15 cellular contexts compared by ENCODE assay signal in genomic region chr9:134863941-134864820, GRCh38. TPM values are rescaled to one million over a fixed set of nuclear protein-coding genes. Genes with fewer than 3 reads are reported as not detected.
DNase-seq lines count a peak whose midpoint lies in the region; ATAC-seq lines count a peak whose summit lies in the region.
"Had no signal": no experiment of that assay in that cellular context is flagged by ENCODE, and none has a peak within 500 bp of the region (broad histone marks: within the 10 kb centered on the region; RNA-seq: fewer than 3 reads in every experiment).

No MANE protein-coding gene starts in this region.

- H3K4me1 Mint-ChIP-seq in CD4-positive, alpha-beta memory T cell = no peaks in the 10 kb centered on the region

- intact Hi-C loops in left cardiac atrium (cut with DNase I) = no loop called here
- intact Hi-C loops in sciatic nerve (cut with DNase I) = no loop called here
- intact Hi-C loops in CD4-positive, alpha-beta memory T cell (cut with micrococcal nuclease) = no loop called here

- H3K36me3 Mint-ChIP-seq in CD4-positive, alpha-beta memory T cell = no peaks in the 10 kb centered on the region

- CTCF ChIA-PET in CD4-positive, alpha-beta memory T cell (lab: Charles Lee; ENCODE audit: partially characterized antibody) = no interaction called here

- peaks cover 8% of the 10 kb centered on the region for H3K27me3 ChIP-seq in SJCRH30
- no peaks in the 10 kb centered on the region for H3K27me3 ChIP-seq in CD4-positive, alpha-beta memory T cell (ENCODE audit: insufficient read depth, low read length)
- H3K27me3 ChIP-seq: brain microvascular endothelial cell had no signal

- no peak overlapping the region for H3K4me3 Mint-ChIP-seq in CD4-positive, alpha-beta memory T cell

- no peaks in the 10 kb centered on the region for H3K9me3 ChIP-seq in SJCRH30 (replicated peaks)
- no peaks in the 10 kb centered on the region for H3K9me3 ChIP-seq in CD4-positive, alpha-beta memory T cell (ENCODE audit: control insufficient read depth in 1 of 2, low read length in 2 of 2)
- H3K9me3 ChIP-seq: Caco-2 had no signal

- ATAC-seq in left cardiac atrium (peak; percentile 79 to 91), sciatic nerve (peak; percentile 64), HG02678 (IDR thresholded peaks at IDR 0.05; ENCODE audit: unreplicated experiment) (no peak)
- no peak for ATAC-seq in activated CD4-positive, CD25-positive, alpha-beta regulatory T cell treated with anti-CD3 and anti-CD28 coated beads, Interleukin-2, amount 50 U/mL, for 24 hours

- no peak overlapping the region for H3K4me3 ChIP-seq in SJCRH30
- no peak overlapping the region for H3K4me3 ChIP-seq in CD4-positive, alpha-beta memory T cell (ENCODE audit: low read length in 2 of 2)

- peak; percentile 48 for DNase-seq in Ammon's horn (ENCODE audit: low spot score)
- DNase-seq in SJCRH30 = peak; percentile 26 to 31
- no peak for DNase-seq in left cardiac atrium
- peak; percentile 57 for DNase-seq in sciatic nerve (ENCODE audit: low spot score)
- no peak for DNase-seq in CD4-positive, alpha-beta memory T cell
- DNase-seq in EL = no peak
- DNase-seq: ACHN, activated gamma-delta T cell treated with Interleukin-2 at 50 U/mL for 16 hours, brain microvascular endothelial cell, Caco-2, foreskin fibroblast, NCI-H1092 had no signal

- no peak overlapping the region for H3K27ac Mint-ChIP-seq in CD4-positive, alpha-beta memory T cell

- POLR2A ChIA-PET in CD4-positive, alpha-beta memory T cell (lab: Charles Lee; ENCODE audit: partially characterized antibody) = no interaction called here

- H3K9me3 Mint-ChIP-seq in CD4-positive, alpha-beta memory T cell = peaks cover 0 to 3% (median under 1%) of the 10 kb centered on the region in 8 donors

- H3K27me3 Mint-ChIP-seq in CD4-positive, alpha-beta memory T cell = peaks cover 5 to 9% of the 10 kb centered on the region in 2 donors

- no peaks in the 10 kb centered on the region for H3K36me3 ChIP-seq in SJCRH30
- no peaks in the 10 kb centered on the region for H3K36me3 ChIP-seq in CD4-positive, alpha-beta memory T cell (ENCODE audit: insufficient read depth, low read length)
- H3K36me3 ChIP-seq: brain microvascular endothelial cell had no signal

- peaks cover 6% of the 10 kb centered on the region for H3K4me1 ChIP-seq in SJCRH30
- no peaks in the 10 kb centered on the region for H3K4me1 ChIP-seq in CD4-positive, alpha-beta memory T cell (ENCODE audit: insufficient read depth, low read length)
- H3K4me1 ChIP-seq: Caco-2 had no signal

- H3K27ac ChIP-seq in SJCRH30 = no peak overlapping the region
- no peak overlapping the region for H3K27ac ChIP-seq in CD4-positive, alpha-beta memory T cell (ENCODE audit: low read depth, low read length)
- H3K27ac ChIP-seq: brain microvascular endothelial cell had no signal

RNA-seq across cellular contexts. Expression of gene FCN2, which starts 16.4 kb away (rescaled TPM):
- total RNA-seq in SJCRH30 (2014; rRNA removed; shearing (Covaris generic)) = not detected in 2 replicates
- total RNA-seq in left cardiac atrium (1 to 10 TPM in 1 of 2 donors, not detected in 1; 2.0 TPM), sciatic nerve (not detected)
- not detected for total RNA-seq in CD4-positive, alpha-beta memory T cell
- not detected for polyA plus RNA-seq in CD4-positive, alpha-beta memory T cell
- total RNA-seq: Caco-2, mononuclear cell had no signal

RNA-seq across cellular contexts. Expression of gene FCN1, which starts 53.5 kb away (rescaled TPM):
- total RNA-seq in SJCRH30 (2014; rRNA removed; shearing (Covaris generic)) = not detected in 2 replicates
- total RNA-seq in left cardiac atrium = 10 to 100 TPM in 1 of 2 donors, 1 to 10 TPM in 1; 5.7 to 12.0 TPM
- 16.1 TPM for total RNA-seq in sciatic nerve
- 1 to 10 TPM; 4.2 to 4.6 TPM for total RNA-seq in CD4-positive, alpha-beta memory T cell
- polyA plus RNA-seq in CD4-positive, alpha-beta memory T cell = under 1 TPM; 0.48 to 0.88 TPM
- total RNA-seq: Caco-2 had no signal

Comparison
In these comparisons a context has a peak if more than half of its experiments do, and no peak if none do; other contexts are left out.
1. DNase-seq: peak in Ammon's horn (single experiment), SJCRH30 (2 of 2) and sciatic nerve (single experiment); none in left cardiac atrium (single experiment), CD4-positive, alpha-beta memory T cell (0 of 5) and EL (single experiment).
2. ATAC-seq: peak in left cardiac atrium (2 of 2) and sciatic nerve (single experiment); none in HG02678 (single experiment) and activated CD4-positive, CD25-positive, alpha-beta regulatory T cell treated with anti-CD3 and anti-CD28 coated beads, Interleukin-2, amount 50 U/mL, for 24 hours (0 of 2).